8 cellular contexts compared by ENCODE assay signal in the genomic region with DNA sequence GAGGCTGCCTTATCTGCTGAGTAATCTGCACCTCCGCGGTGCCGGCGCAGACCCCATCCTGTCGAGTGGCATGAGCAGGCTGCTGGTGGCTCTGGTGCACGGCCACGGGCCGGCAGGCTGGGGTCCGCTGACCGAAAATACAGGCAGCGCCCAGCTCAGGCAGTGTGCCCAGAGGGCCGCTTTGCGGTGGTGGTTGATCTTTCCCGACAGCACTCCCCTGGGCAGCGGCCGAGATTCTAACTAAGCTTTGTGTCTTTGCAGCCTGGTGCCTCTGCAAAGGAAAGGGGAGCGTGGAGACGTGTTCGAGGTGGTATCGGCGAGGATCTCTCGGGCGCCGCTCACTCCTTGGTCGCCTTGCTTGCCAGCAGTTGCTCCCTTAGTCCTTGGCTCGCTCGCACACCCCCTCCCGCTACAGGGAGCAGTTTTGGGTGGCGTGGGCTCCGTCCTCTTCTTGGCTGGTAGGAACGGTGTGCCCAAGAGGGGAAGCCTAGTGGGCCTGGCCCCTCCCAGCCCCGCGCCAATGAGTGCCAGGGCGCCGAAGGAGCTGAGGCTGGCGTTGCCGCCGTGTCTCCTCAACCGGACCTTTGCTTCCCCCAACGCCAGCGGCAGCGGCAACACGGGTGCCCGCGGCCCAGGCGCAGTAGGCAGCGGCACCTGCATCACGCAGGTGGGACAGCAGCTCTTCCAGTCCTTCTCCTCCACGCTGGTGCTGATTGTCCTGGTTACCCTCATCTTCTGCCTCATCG.
DNase-seq lines count a peak whose midpoint lies in the region; ATAC-seq and TF ChIP-seq lines count a peak whose summit lies in the region.

No MANE protein-coding gene starts in this region.

- H3K9me3 Mint-ChIP-seq in nephron progenitor cell: no peaks in the 10 kb centered on the region

- no peak overlapping the region for H3K27ac Mint-ChIP-seq in nephron progenitor cell

- TF ChIP-seq CTCF in epithelial cell of esophagus (IDR thresholded peaks at IDR 0.05; ENCODE audit: insufficient read depth, low read depth, low read length, missing control alignments): no peak
- TF ChIP-seq CTCF in nephron progenitor cell (IDR thresholded peaks at IDR 0.05): no peak

- ATAC-seq in GM21619 (IDR thresholded peaks at IDR 0.05; ENCODE audit: unreplicated experiment) (no peak), HG03460 (IDR thresholded peaks at IDR 0.05; ENCODE audit: unreplicated experiment) (no peak), GM18870 (IDR thresholded peaks at IDR 0.05; ENCODE audit: unreplicated experiment) (no peak)

- no peaks in the 10 kb centered on the region for H3K36me3 Mint-ChIP-seq in nephron progenitor cell (ENCODE audit: low read depth)

- H3K27me3 Mint-ChIP-seq in nephron progenitor cell (ENCODE audit: low read depth, poor library complexity): peaks cover 49% of the 10 kb centered on the region

- peak overlapping the region; percentile 30 for H3K4me3 ChIP-seq in epithelial cell of esophagus (ENCODE audit: low read length)

- DNase-seq in COR-L47 (lab: John Stamatoyannopoulos, UW): peak; percentile 50
- DNase-seq in NCI-H1105 treated with DMSO at 0.1 percent for 48 hours (lab: John Stamatoyannopoulos, UW): peak; percentile 42
- no peak for DNase-seq in epithelial cell of esophagus (ENCODE audit: low read depth)
- DNase-seq in nephron progenitor cell: peak; percentile 47
- no peak for DNase-seq in activated gamma-delta T cell treated with Interleukin-2 at 50 U/mL for 16 hours

- peaks cover 24% of the 10 kb centered on the region for H3K4me1 Mint-ChIP-seq in nephron progenitor cell

- H3K4me3 Mint-ChIP-seq in nephron progenitor cell: peak overlapping the region; percentile 85

Comparison
In these comparisons a context has a peak if more than half of its experiments do, and no peak if none do; other contexts are left out.
1. DNase-seq: peak in COR-L47 (single experiment), NCI-H1105 treated with DMSO at 0.1 percent for 48 hours (single experiment) and nephron progenitor cell (single experiment); none in epithelial cell of esophagus (single experiment) and activated gamma-delta T cell treated with Interleukin-2 at 50 U/mL for 16 hours (single experiment).